ENCODE assay signal across 12 cellular contexts in genomic region chr6:4320860-4321259, GRCh38.
A peak's percentile ranks its signal among the peaks of the same experiment; 100 is the strongest.
DNase-seq lines count a peak whose midpoint lies in the region; TF ChIP-seq lines count a peak whose summit lies in the region.
"Had no signal": no experiment of that assay in that cellular context is flagged by ENCODE, and none has a peak within 500 bp of the region (broad histone marks: within the 10 kb centered on the region; RNA-seq: fewer than 3 reads in every experiment).

No MANE protein-coding gene starts in this region.

- no peaks in the 10 kb centered on the region for H3K9me2 ChIP-seq in SK-N-SH

- no peak overlapping the region for H2AFZ ChIP-seq in SK-N-SH (ENCODE audit: low read depth)

- H3F3A ChIP-seq in SK-N-SH (replicated peaks; ENCODE audit: insufficient read depth): peaks cover 18% of the 10 kb centered on the region

- H3K9me3 ChIP-seq in SK-N-SH (no peaks in the 10 kb centered on the region), transverse colon (no peaks in the 10 kb centered on the region)
- H3K9me3 ChIP-seq: BLaER1 treated with 17β-estradiol and CSF1 and Interleukin-3, amounts not matched to agents 10 nM and 100 nM; tibial nerve had no signal

- TF ChIP-seq EP300 in SK-N-SH (IDR thresholded peaks at IDR 0.05; ENCODE audit: borderline replicate concordance in 1 of 2, low read depth in 1 of 2, low read length in 1 of 2) (peak; percentile 9 to 76; a peak in 3 of 4 replicates), transverse colon (IDR thresholded peaks at IDR 0.05; ENCODE audit: low read depth) (no peak)

- H4K20me1 ChIP-seq in SK-N-SH (ENCODE audit: insufficient read depth): no peaks in the 10 kb centered on the region
- H4K20me1 ChIP-seq: BLaER1 treated with 17β-estradiol and CSF1 and Interleukin-3, amounts not matched to agents 10 nM and 100 nM had no signal

- in situ Hi-C loops in transverse colon (cut with MboI; ENCODE audit: low pct_ligation_motif_present in 1 of 4, low pct_unique_long_range_greater_than_20kb in 1 of 4, low sequenced_read_pairs in 3 of 4): loop anchor here in 1 of 4 donors (25.0 kb wide), 2 partner anchors 466 to 616 kb away; partner anchors contain the start of gene CDYL

- POLR2A ChIA-PET in SK-N-SH (lab: Yijun Ruan, JAX): no interaction called here

- H3K4me1 ChIP-seq in SK-N-SH (ENCODE audit: control insufficient read depth in 1 of 2, insufficient read depth in 2 of 2, low read depth in 1 of 2, low read length in 1 of 2): peaks cover 4 to 36% of the 10 kb centered on the region in 2 experiments; a peak in 2 of 4 replicates
- H3K4me1 ChIP-seq in transverse colon: peaks cover 15 to 74% (median 43%) of the 10 kb centered on the region in 4 donors

- H3K36me3 ChIP-seq in SK-N-SH (replicated peaks in 1 of 2; ENCODE audit: control insufficient read depth in 1 of 2, insufficient read depth in 2 of 2, low read length in 1 of 2): no peaks in the 10 kb centered on the region
- no peaks in the 10 kb centered on the region for H3K36me3 ChIP-seq in transverse colon
- H3K36me3 ChIP-seq: BLaER1 treated with 17β-estradiol and CSF1 and Interleukin-3, amounts not matched to agents 10 nM and 100 nM; tibial nerve had no signal

- H3K27ac ChIP-seq in SK-N-SH (ENCODE audit: low read depth in 2 of 2, low read length in 1 of 2) (peak overlapping the region; percentile 50 to 86; a peak in 3 of 4 replicates), transverse colon (peak overlapping the region; percentile 76 to 82 (median 78))
- H3K27ac ChIP-seq: tibial nerve had no signal

- 11% methylated on average over 1 of the region's 1 CpG for WGBS in SK-N-SH (ENCODE audit: low lambda C conversion rate)
- 32 to 43% methylated on average over 1 of the region's 1 CpG for WGBS in transverse colon (ENCODE audit: low coverage in 1 of 2), 2 donors

- TF ChIP-seq CTCF in SK-N-SH (IDR thresholded peaks at IDR 0.05) (no peak), transverse colon (IDR thresholded peaks at IDR 0.05) (no peak)

- TF ChIP-seq RAD21 in SK-N-SH (IDR thresholded peaks at IDR 0.05; ENCODE audit: low read length): no peak

- peak; percentile 36 for DNase-seq in NCI-H748 (lab: John Stamatoyannopoulos, UW; ENCODE audit: unreplicated experiment)
- DNase-seq in NCI-H748 treated with DMSO at 0.1 percent for 48 hours (lab: John Stamatoyannopoulos, UW): no peak
- DNase-seq in SK-N-SH: no peak
- DNase-seq in hepatic stellate cell (ENCODE audit: low spot score): peak; percentile 59
- no peak for DNase-seq in transverse colon
- no peak for DNase-seq in NCI-H1694 (lab: John Stamatoyannopoulos, UW)
- DNase-seq in SKM-1 treated with dmso at 0.1 percent for 144 hours (lab: John Stamatoyannopoulos, UW; ENCODE audit: unreplicated experiment): no peak
- no peak for DNase-seq in foreskin melanocyte
- DNase-seq: activated naive CD4-positive, alpha-beta T cell treated with Interleukin-2 at 50 U/mL for 16 hours; NCI-H146 had no signal

- H3K79me2 ChIP-seq in SK-N-SH (ENCODE audit: insufficient read depth): no peaks in the 10 kb centered on the region

- H3K9ac ChIP-seq in SK-N-SH: peak overlapping the region; percentile 28; the same call in 1 of the 2 replicates
- H3K9ac ChIP-seq: BLaER1 treated with 17β-estradiol and CSF1 and Interleukin-3, amounts not matched to agents 10 nM and 100 nM had no signal

- peak overlapping the region; percentile 6; the same call in 1 of the 2 replicates for H3K4me2 ChIP-seq in SK-N-SH

- intact Hi-C loops in transverse colon (cut with DNase I; ENCODE audit: low total_unique reads): no loop called here

- CTCF ChIA-PET in SK-N-SH (lab: Yijun Ruan, JAX): no interaction called here

- no peak for TF ChIP-seq POLR2A in transverse colon (IDR thresholded peaks at IDR 0.05)

- no peak overlapping the region; a peak in 1 of 4 replicates for H3K4me3 ChIP-seq in SK-N-SH (ENCODE audit: low read depth in 2 of 2, low read length in 1 of 2)
- H3K4me3 ChIP-seq in transverse colon: no peak overlapping the region
- H3K4me3 ChIP-seq: BLaER1 treated with 17β-estradiol and CSF1 and Interleukin-3, amounts not matched to agents 10 nM and 100 nM; tibial nerve had no signal

- H3K27me3 ChIP-seq in SK-N-SH (ENCODE audit: insufficient read depth): no peaks in the 10 kb centered on the region
- no peaks in the 10 kb centered on the region for H3K27me3 ChIP-seq in transverse colon
- H3K27me3 ChIP-seq: BLaER1 treated with 17β-estradiol and CSF1 and Interleukin-3, amounts not matched to agents 10 nM and 100 nM; tibial nerve had no signal

TF ChIP-seq in SK-N-SH, 30 proteins besides CTCF, POLR2A, EP300 and RAD21 (continues in another document):
- TF ChIP-seq REST (IDR thresholded peaks at IDR 0.05; ENCODE audit: low read depth, low read length) (no peak), TAF1 (IDR thresholded peaks at IDR 0.05; ENCODE audit: borderline replicate concordance, low read depth, low read length) (no peak), PBX3 (IDR thresholded peaks at IDR 0.05) (peak; percentile 94), USF2 (IDR thresholded peaks at IDR 0.05; ENCODE audit: borderline replicate concordance, low read depth, low read length) (no peak), NFIC (IDR thresholded peaks at IDR 0.05; ENCODE audit: borderline replicate concordance) (peak; percentile 80), ZBTB33 (IDR thresholded peaks at IDR 0.05; ENCODE audit: borderline replicate concordance, low read depth) (0 out of 2 replicates have a peak, but pooled peaks have one; percentile 51), MAX (IDR thresholded peaks at IDR 0.05; ENCODE audit: low read depth) (peak; percentile 18; the same call in 1 of the 2 replicates), TCF12 (IDR thresholded peaks at IDR 0.05) (peak; percentile 89), EZH2phosphoT487 (IDR thresholded peaks at IDR 0.05; ENCODE audit: borderline replicate concordance, low read depth) (no peak), FOXM1 (IDR thresholded peaks at IDR 0.05; ENCODE audit: low read depth) (no peak), TEAD4 (IDR thresholded peaks at IDR 0.05; ENCODE audit: borderline replicate concordance, insufficient read depth) (peak; percentile 74; the same call in 1 of the 2 replicates), FOSL2 (IDR thresholded peaks at IDR 0.05; ENCODE audit: borderline replicate concordance, low read depth) (peak; percentile 63; the same call in 1 of the 2 replicates)

Comparison
In these comparisons a context has a peak if more than half of its experiments do, and no peak if none do; other contexts are left out.
1. DNase-seq: peak in NCI-H748 (single experiment) and hepatic stellate cell (single experiment); none in NCI-H748 treated with DMSO at 0.1 percent for 48 hours (single experiment), SK-N-SH (single experiment), transverse colon (single experiment), NCI-H1694 (single experiment), SKM-1 treated with dmso at 0.1 percent for 144 hours (single experiment) and foreskin melanocyte (single experiment).